In the genomic region with DNA sequence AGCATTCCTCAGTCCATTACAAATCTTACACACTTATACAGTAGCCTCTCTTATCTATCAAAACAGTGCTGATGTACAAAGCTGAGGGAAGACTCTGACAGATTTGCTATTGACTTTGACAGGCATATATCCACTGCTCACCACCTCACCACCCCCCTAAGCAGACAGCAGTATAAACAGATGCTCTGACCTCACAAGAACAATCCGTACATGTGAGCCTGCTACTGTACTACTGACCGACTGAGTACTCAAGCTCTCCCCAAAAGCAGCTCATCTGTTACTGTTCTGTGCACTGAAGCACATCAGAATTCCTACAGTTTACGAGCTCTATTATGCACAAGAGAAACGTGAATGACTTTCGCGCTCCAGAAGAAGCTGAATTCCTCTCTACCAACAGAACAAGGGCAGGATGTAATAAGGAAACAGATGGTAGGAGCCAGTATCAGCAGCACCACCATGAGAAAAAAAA, we compare ENCODE assay signal across 10 cellular contexts.
DNase-seq lines count a peak whose midpoint lies in the region; ATAC-seq and TF ChIP-seq lines count a peak whose summit lies in the region.
"Had no signal": no experiment of that assay in that cellular context is flagged by ENCODE, and none has a peak within 500 bp of the region (broad histone marks: within the 10 kb centered on the region; RNA-seq: fewer than 3 reads in every experiment).

No MANE protein-coding gene starts in this region.

- H3K4me3 ChIP-seq in SK-N-SH (ENCODE audit: low read depth in 2 of 2, low read length in 1 of 2): no peak overlapping the region
- no peak overlapping the region for H3K4me3 ChIP-seq in trophoblast cell (ENCODE audit: low read depth, low read length)

- no peak overlapping the region for H4K8ac ChIP-seq in trophoblast cell (ENCODE audit: low read depth, low read length)

- H2BK5ac ChIP-seq in trophoblast cell (ENCODE audit: low read depth, low read length, poor library complexity): no peak overlapping the region

- no peak overlapping the region for H3K4me3 Mint-ChIP-seq in MCF 10A (ENCODE audit: unreplicated experiment)

- H3K27ac ChIP-seq in SK-N-SH (ENCODE audit: low read depth in 2 of 2, low read length in 1 of 2): no peak overlapping the region; a peak in 1 of 4 replicates
- no peak overlapping the region for H3K27ac ChIP-seq in trophoblast cell (ENCODE audit: low read depth, low read length)

- no peaks in the 10 kb centered on the region for H3K9me3 ChIP-seq in SK-N-SH
- no peaks in the 10 kb centered on the region for H3K9me3 ChIP-seq in trophoblast cell (ENCODE audit: insufficient read depth, low read depth, low read length)

- no peak overlapping the region for H3K23ac ChIP-seq in trophoblast cell (ENCODE audit: low read length)

- H2AK5ac ChIP-seq in trophoblast cell (ENCODE audit: low read length): no peak overlapping the region

- no peak overlapping the region for H3K4ac ChIP-seq in trophoblast cell (ENCODE audit: low read depth, low read length)

- no peak for TF ChIP-seq CTCF in SK-N-SH (IDR thresholded peaks at IDR 0.05)
- no peak for TF ChIP-seq CTCF in MCF 10A (IDR thresholded peaks at IDR 0.05; ENCODE audit: unreplicated experiment)

- H3K36me3 ChIP-seq in SK-N-SH (replicated peaks in 1 of 2; ENCODE audit: control insufficient read depth in 1 of 2, insufficient read depth in 2 of 2, low read length in 1 of 2): no peaks in the 10 kb centered on the region
- no peaks in the 10 kb centered on the region for H3K36me3 ChIP-seq in trophoblast cell (ENCODE audit: control insufficient read depth in 1 of 2, insufficient read depth in 2 of 2, low read length in 2 of 2)

- H3K9me2 ChIP-seq in SK-N-SH: no peaks in the 10 kb centered on the region

- no peak overlapping the region for H2BK12ac ChIP-seq in trophoblast cell (ENCODE audit: low read length)

- H3K9me3 Mint-ChIP-seq in MCF 10A (ENCODE audit: unreplicated experiment): no peaks in the 10 kb centered on the region
- H3K9me3 Mint-ChIP-seq: activated naive CD4-positive, alpha-beta T cell treated with anti-CD3 and anti-CD28 coated beads, Interleukin-2, amount 50 U/mL, for 72 hours had no signal

- H3K18ac ChIP-seq in trophoblast cell (ENCODE audit: low read length): no peak overlapping the region

- no peaks in the 10 kb centered on the region for H3F3A ChIP-seq in SK-N-SH (replicated peaks; ENCODE audit: insufficient read depth)

- H3K4me2 ChIP-seq in SK-N-SH: no peak overlapping the region
- no peak overlapping the region for H3K4me2 ChIP-seq in trophoblast cell (ENCODE audit: low read length)

- H3K4me1 ChIP-seq in SK-N-SH (ENCODE audit: control insufficient read depth in 1 of 2, insufficient read depth in 2 of 2, low read depth in 1 of 2, low read length in 1 of 2): peaks cover 0 to 3% of the 10 kb centered on the region in 2 experiments; a peak in 1 of 4 replicates
- no peaks in the 10 kb centered on the region for H3K4me1 ChIP-seq in trophoblast cell (ENCODE audit: control insufficient read depth in 1 of 2, insufficient read depth in 2 of 2, low read length in 2 of 2)

- peak; percentile 41 for ATAC-seq in SK-N-SH treated with all-trans-retinoic acid at 6 μM for 48 hours
- ATAC-seq in GM21723 (IDR thresholded peaks at IDR 0.05; ENCODE audit: unreplicated experiment): no peak
- ATAC-seq: activated naive CD4-positive, alpha-beta T cell treated with anti-CD3 and anti-CD28 coated beads, Interleukin-2, amount 50 U/mL, for 72 hours had no signal

- no peaks in the 10 kb centered on the region for H3K79me1 ChIP-seq in trophoblast cell (ENCODE audit: low read length)

- no peak overlapping the region for H2AFZ ChIP-seq in SK-N-SH (ENCODE audit: low read depth)
- H2AFZ ChIP-seq in trophoblast cell (ENCODE audit: insufficient read depth, low read length, poor library complexity): no peak overlapping the region

- no peak overlapping the region for H3K14ac ChIP-seq in trophoblast cell (ENCODE audit: low read length)

- no peak overlapping the region for H2BK120ac ChIP-seq in trophoblast cell (ENCODE audit: insufficient read depth, low read length, poor library complexity)

- H3K79me2 ChIP-seq in SK-N-SH (ENCODE audit: insufficient read depth) (no peaks in the 10 kb centered on the region), trophoblast cell (ENCODE audit: control insufficient read depth, insufficient read depth, low read length, poor library complexity) (no peaks in the 10 kb centered on the region)

- H3K27me3 Mint-ChIP-seq in MCF 10A (ENCODE audit: insufficient read depth, unreplicated experiment): no peaks in the 10 kb centered on the region

- no peak overlapping the region for H3K9ac ChIP-seq in SK-N-SH
- H3K9ac ChIP-seq in trophoblast cell (ENCODE audit: low read length): no peak overlapping the region

- WGBS in SK-N-SH (ENCODE audit: low lambda C conversion rate): 65% methylated on average over 6 of the region's 6 CpGs
- no CpG with 5 or more reads among the region's 6 CpGs for WGBS in trophoblast cell (ENCODE audit: extremely low coverage, insufficient coverage, insufficient read length)

- no peaks in the 10 kb centered on the region for H3K4me1 Mint-ChIP-seq in MCF 10A (ENCODE audit: insufficient read depth, unreplicated experiment)

- H4K91ac ChIP-seq in trophoblast cell (ENCODE audit: low read depth, low read length): no peak overlapping the region

- POLR2A ChIA-PET in SK-N-SH (lab: Yijun Ruan, JAX) (no interaction called here), MCF 10A (lab: Yijun Ruan, JAX) (no interaction called here)

- H4K12ac ChIP-seq in trophoblast cell (ENCODE audit: low read depth, low read length): no peak overlapping the region

- no peak for TF ChIP-seq RAD21 in SK-N-SH (IDR thresholded peaks at IDR 0.05; ENCODE audit: low read length)

- no peak overlapping the region for H3K27ac Mint-ChIP-seq in MCF 10A (ENCODE audit: low read depth, unreplicated experiment)
- H3K27ac Mint-ChIP-seq: activated naive CD4-positive, alpha-beta T cell treated with anti-CD3 and anti-CD28 coated beads, Interleukin-2, amount 50 U/mL, for 72 hours had no signal

- no TSS peak for BruUV-seq in MCF 10A (replicated peaks; lab: Mats Ljungman, UMichigan)

- no peaks in the 10 kb centered on the region for H4K20me1 ChIP-seq in SK-N-SH (ENCODE audit: insufficient read depth)

- no peaks in the 10 kb centered on the region for H3K27me3 ChIP-seq in SK-N-SH (ENCODE audit: insufficient read depth)
- no peaks in the 10 kb centered on the region for H3K27me3 ChIP-seq in trophoblast cell (ENCODE audit: insufficient read depth, low read length)

- DNase-seq in SK-N-SH (no peak), SK-N-DZ (ENCODE audit: low spot score) (peak; percentile 21), islet precursor cell (peak; percentile 59), MCF 10A (ENCODE audit: unreplicated experiment) (no peak), trophoblast cell (no peak), hepatic stellate cell (ENCODE audit: low spot score) (no peak)
- DNase-seq: AML-193 had no signal

- no peak for TF ChIP-seq EP300 in SK-N-SH (IDR thresholded peaks at IDR 0.05; ENCODE audit: borderline replicate concordance in 1 of 2, low read depth in 1 of 2, low read length in 1 of 2)

- intact Hi-C loops in MCF 10A (cut with micrococcal nuclease): no loop called here

- CTCF ChIA-PET in SK-N-SH (lab: Yijun Ruan, JAX) (interaction anchor here (1.1 kb wide), 1 partner anchor 9 kb away, joined by 3 read pairs; no protein-coding TSS in a partner anchor), MCF 10A (lab: Yijun Ruan, JAX) (no interaction called here)

- no peaks in the 10 kb centered on the region for H3K36me3 Mint-ChIP-seq in MCF 10A (ENCODE audit: insufficient read depth, unreplicated experiment)
- H3K36me3 Mint-ChIP-seq: activated naive CD4-positive, alpha-beta T cell treated with anti-CD3 and anti-CD28 coated beads, Interleukin-2, amount 50 U/mL, for 72 hours had no signal

TF ChIP-seq in SK-N-SH treated with all-trans-retinoic acid at 6 μM for 48 hours, 23 proteins besides CTCF, POLR2A, EP300 and RAD21:
- TF ChIP-seq ISL1 (CRISPR knock-in tag; IDR thresholded peaks at IDR 0.05) (no peak), RARB (CRISPR knock-in tag; IDR thresholded peaks at IDR 0.05) (no peak)
- TF ChIP-seq, protein P1, sequence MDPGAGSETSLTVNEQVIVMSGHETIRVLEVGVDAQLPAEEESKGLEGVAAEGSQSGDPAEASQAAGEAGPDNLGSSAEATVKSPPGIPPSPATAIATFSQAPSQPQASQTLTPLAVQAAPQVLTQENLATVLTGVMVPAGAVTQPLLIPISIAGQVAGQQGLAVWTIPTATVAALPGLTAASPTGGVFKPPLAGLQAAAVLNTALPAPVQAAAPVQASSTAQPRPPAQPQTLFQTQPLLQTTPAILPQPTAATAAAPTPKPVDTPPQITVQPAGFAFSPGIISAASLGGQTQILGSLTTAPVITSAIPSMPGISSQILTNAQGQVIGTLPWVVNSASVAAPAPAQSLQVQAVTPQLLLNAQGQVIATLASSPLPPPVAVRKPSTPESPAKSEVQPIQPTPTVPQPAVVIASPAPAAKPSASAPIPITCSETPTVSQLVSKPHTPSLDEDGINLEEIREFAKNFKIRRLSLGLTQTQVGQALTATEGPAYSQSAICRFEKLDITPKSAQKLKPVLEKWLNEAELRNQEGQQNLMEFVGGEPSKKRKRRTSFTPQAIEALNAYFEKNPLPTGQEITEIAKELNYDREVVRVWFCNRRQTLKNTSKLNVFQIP (CRISPR knock-in tag; IDR thresholded peaks at IDR 0.05; ENCODE audit: borderline replicate concordance, low read depth): no peak

TF ChIP-seq in SK-N-SH, 30 proteins besides CTCF, POLR2A, EP300 and RAD21:
- no peak for TF ChIP-seq RCOR1 (IDR thresholded peaks at IDR 0.05; ENCODE audit: low read length)

Comparison
In these comparisons a context has a peak if more than half of its experiments do, and no peak if none do; other contexts are left out.
1. DNase-seq: peak in SK-N-DZ (single experiment) and islet precursor cell (single experiment); none in SK-N-SH (single experiment), MCF 10A (single experiment), trophoblast cell (0 of 2) and hepatic stellate cell (single experiment).